ENCODE assay signal across 10 cellular contexts in genomic region chr18:34492652-34493051, GRCh38.
DNase-seq lines count a peak whose midpoint lies in the region; FAIRE-seq and TF ChIP-seq lines count a peak whose summit lies in the region.
"Had no signal": no experiment of that assay in that cellular context is flagged by ENCODE, and none has a peak within 500 bp of the region (broad histone marks: within the 10 kb centered on the region; RNA-seq: fewer than 3 reads in every experiment).

No MANE protein-coding gene starts in this region.

- no peak for TF ChIP-seq CTCF in D721Med (IDR thresholded peaks at IDR 0.05; ENCODE audit: insufficient read depth, missing control alignments)
- TF ChIP-seq CTCF in chondrocyte (IDR thresholded peaks at IDR 0.05) = no peak
- TF ChIP-seq CTCF in ovary (IDR thresholded peaks at IDR 0.05) = no peak

- H3K27ac ChIP-seq in ovary = no peak overlapping the region

- no peaks in the 10 kb centered on the region for H3K9me3 ChIP-seq in neuron (ENCODE audit: low read length)
- H3K9me3 ChIP-seq in ovary = no peaks in the 10 kb centered on the region

- DNase-seq in D721Med (ENCODE audit: insufficient read length, low spot score) = no peak
- peak; percentile 82 for DNase-seq in NCI-H146 treated with DMSO at 0.1 percent for 48 hours (lab: John Stamatoyannopoulos, UW; ENCODE audit: unreplicated experiment)
- no peak for DNase-seq in chondrocyte (ENCODE audit: low spot score)
- no peak for DNase-seq in NOMO-1 (lab: John Stamatoyannopoulos, UW; ENCODE audit: unreplicated experiment in 2 of 2)
- DNase-seq in KG1 (lab: John Stamatoyannopoulos, UW) = no peak
- no peak for DNase-seq in activated naive CD4-positive, alpha-beta T cell (lab: John Stamatoyannopoulos, UW)
- DNase-seq in ovary = no peak
- DNase-seq: activated CD4-positive, alpha-beta T cell treated with anti-CD3 and anti-CD28 coated beads, Interleukin-2, amount 50 U/mL, for 1 hour; stimulated activated CD4-positive, alpha-beta T cell treated with anti-CD3 and anti-CD28 coated beads, Interleukin-4, amount 100 ng/mL, for 1 hour had no signal

- H3K36me3 ChIP-seq in neuron (ENCODE audit: insufficient read depth, low read length) (no peaks in the 10 kb centered on the region), ovary (no peaks in the 10 kb centered on the region)

- TF ChIP-seq EP300 in ovary (IDR thresholded peaks at IDR 0.05) = no peak

- H3K4me3 ChIP-seq in neuron (ENCODE audit: low read length) (no peak overlapping the region), ovary (no peak overlapping the region)

- no peak overlapping the region for H3K27ac Mint-ChIP-seq in chondrocyte (ENCODE audit: unreplicated experiment)

- H3K27me3 ChIP-seq in neuron (ENCODE audit: insufficient read depth, low read length) (peaks cover 42% of the 10 kb centered on the region), ovary (no peaks in the 10 kb centered on the region)

- no peaks in the 10 kb centered on the region for H3K9me3 Mint-ChIP-seq in chondrocyte (ENCODE audit: low read depth)

- no peak for TF ChIP-seq POLR2A in ovary (IDR thresholded peaks at IDR 0.05)

- intact Hi-C loops in ovary (cut with DNase I) = no loop called here

- peak overlapping the region; percentile 75 for H3K4me3 Mint-ChIP-seq in chondrocyte (ENCODE audit: unreplicated experiment)

- peaks cover 67% of the 10 kb centered on the region for H3K27me3 Mint-ChIP-seq in chondrocyte (ENCODE audit: low read depth)

- H3K4me1 Mint-ChIP-seq in chondrocyte (ENCODE audit: low read depth) = peaks cover 5% of the 10 kb centered on the region

- no peaks in the 10 kb centered on the region for H3K36me3 Mint-ChIP-seq in chondrocyte (ENCODE audit: low read depth)

- FAIRE-seq in D721Med (lab: Jason Lieb, UNC) = peak; percentile 93

- H3K4me1 ChIP-seq in neuron (ENCODE audit: insufficient read depth, low read length) = no peaks in the 10 kb centered on the region
- H3K4me1 ChIP-seq in ovary (ENCODE audit: insufficient read depth) = no peaks in the 10 kb centered on the region

- peak overlapping the region; percentile 95 for H2AFZ ChIP-seq in neuron (ENCODE audit: low read depth, low read length)
